Comparison of ENCODE assay signal across 25 cellular contexts in genomic region chr10:42924484-42924883, GRCh38.
DNase-seq lines count a peak whose midpoint lies in the region; ATAC-seq, FAIRE-seq and TF ChIP-seq lines count a peak whose summit lies in the region.
"Had no signal": no experiment of that assay in that cellular context is flagged by ENCODE, and none has a peak within 500 bp of the region (broad histone marks: within the 10 kb centered on the region; RNA-seq: fewer than 3 reads in every experiment).

No MANE protein-coding gene starts in this region.

- H3K79me1 ChIP-seq in trophoblast cell (ENCODE audit: low read length), result no peaks in the 10 kb centered on the region

- no peaks in the 10 kb centered on the region for H3K79me2 ChIP-seq in trophoblast cell (ENCODE audit: control insufficient read depth, insufficient read depth, low read length, poor library complexity)

- no peak overlapping the region for H4K12ac ChIP-seq in trophoblast cell (ENCODE audit: low read depth, low read length)

- no peak for ATAC-seq in A549
- no peak for ATAC-seq in WTC11
- ATAC-seq: T-cell had no signal

- no peak for TF ChIP-seq EP300 in A549 (IDR thresholded peaks at IDR 0.05)

- FAIRE-seq in A549 (lab: Jason Lieb, UNC), result peak; percentile 61
- FAIRE-seq: HTR-8/SVneo, RCC 7860 had no signal

- TF ChIP-seq CTCF in A549 (IDR thresholded peaks at IDR 0.05) (no peak), chondrocyte (IDR thresholded peaks at IDR 0.05) (no peak), WTC11 (IDR thresholded peaks at IDR 0.05) (no peak)

- no peak overlapping the region for H2AFZ ChIP-seq in trophoblast cell (ENCODE audit: insufficient read depth, low read length, poor library complexity)
- H2AFZ ChIP-seq: GM23248 had no signal

- H3K27ac Mint-ChIP-seq in chondrocyte (ENCODE audit: unreplicated experiment) (no peak overlapping the region), WTC11 (no peak overlapping the region)
- H3K27ac Mint-ChIP-seq: CD4-positive, CD25-positive, alpha-beta regulatory T cell; IgD-negative memory B cell; T-cell had no signal

- 51% methylated on average over 5 of the region's 5 CpGs for WGBS in A549 (ENCODE audit: missing lambda C conversion rate)
- no CpG with 5 or more reads among the region's 5 CpGs for WGBS in trophoblast cell (ENCODE audit: extremely low coverage, insufficient coverage, insufficient read length)

- H3K4me3 ChIP-seq in A549 (no peak overlapping the region), trophoblast cell (ENCODE audit: low read depth, low read length) (no peak overlapping the region)
- H3K4me3 ChIP-seq: GM23248, MG63, SJCRH30 had no signal

- no peak overlapping the region for H3K4ac ChIP-seq in trophoblast cell (ENCODE audit: low read depth, low read length)

- H3K9me3 Mint-ChIP-seq in chondrocyte (ENCODE audit: low read depth) (peaks cover 6% of the 10 kb centered on the region), WTC11 (peaks cover 4% of the 10 kb centered on the region; the same call in 1 of the 2 replicates)

- no peak for TF ChIP-seq POLR2A in A549 (IDR thresholded peaks at IDR 0.05; ENCODE audit: low read length)

- H3K27ac ChIP-seq in A549 (no peak overlapping the region), trophoblast cell (ENCODE audit: low read depth, low read length) (no peak overlapping the region)
- H3K27ac ChIP-seq: GM23248, SJCRH30 had no signal

- no peak for DNase-seq in A549 (ENCODE audit: low read depth in 1 of 2, low spot score in 1 of 2)
- DNase-seq in MV-4-11 (lab: John Stamatoyannopoulos, UW), result peak; percentile 20
- peak; percentile 24 for DNase-seq in chondrocyte (ENCODE audit: low spot score)
- DNase-seq in trophoblast cell, result no peak
- no peak for DNase-seq in WTC11 (ENCODE audit: low spot score)
- no peak for DNase-seq in LoVo (ENCODE audit: low spot score)
- DNase-seq in HUDEP-2 (lab: John Stamatoyannopoulos, UW; ENCODE audit: unreplicated experiment in 76 of 76), result no peak
- DNase-seq: 8988T; BE2C; CD4-positive, CD25-positive, alpha-beta regulatory T cell; DMS79; GM23248; HCEC 1CT; Kasumi-1; MG63; NCI-H1417; NCI-H187; NCI-H446; NCI-H526; OCI-M1; SJCRH30; T-cell had no signal

- no peak overlapping the region for H3K23ac ChIP-seq in trophoblast cell (ENCODE audit: low read length)

- H3K36me3 Mint-ChIP-seq in chondrocyte (ENCODE audit: low read depth), result no peaks in the 10 kb centered on the region
- H3K36me3 Mint-ChIP-seq in WTC11, result no peaks in the 10 kb centered on the region
- H3K36me3 Mint-ChIP-seq: CD4-positive, CD25-positive, alpha-beta regulatory T cell; IgD-negative memory B cell; T-cell had no signal

- H3K36me3 ChIP-seq in trophoblast cell (ENCODE audit: control insufficient read depth in 1 of 2, insufficient read depth in 2 of 2, low read length in 2 of 2), result no peaks in the 10 kb centered on the region
- H3K36me3 ChIP-seq: BE2C, MG63, SJCRH30 had no signal

- H3K4me2 ChIP-seq in A549, result no peak overlapping the region
- no peak overlapping the region for H3K4me2 ChIP-seq in trophoblast cell (ENCODE audit: low read length)

- TF ChIP-seq RAD21 in A549 (conservative IDR thresholded peaks at IDR 0.05 in 1 of 2, IDR thresholded peaks at IDR 0.05 in 1 of 2), result no peak

- H3K9me3 ChIP-seq in A549 (peaks cover 4% of the 10 kb centered on the region; the same call in 1 of the 3 replicates), trophoblast cell (ENCODE audit: insufficient read depth, low read depth, low read length) (no peaks in the 10 kb centered on the region)
- H3K9me3 ChIP-seq: BE2C, MG63, SJCRH30 had no signal

- no peak overlapping the region for H4K8ac ChIP-seq in trophoblast cell (ENCODE audit: low read depth, low read length)

- no peak overlapping the region for H2BK12ac ChIP-seq in trophoblast cell (ENCODE audit: low read length)

- H4K91ac ChIP-seq in trophoblast cell (ENCODE audit: low read depth, low read length), result no peak overlapping the region

- CTCF ChIA-PET in A549 (lab: Yijun Ruan, JAX), result no interaction called here
- CTCF ChIA-PET in WTC11 (lab: Charles Lee), result interaction anchor here (0.6 kb wide), 1 partner anchor 151 kb away, joined by 3 read pairs; no protein-coding TSS in a partner anchor

- H3K4me3 Mint-ChIP-seq in chondrocyte (ENCODE audit: unreplicated experiment) (no peak overlapping the region), WTC11 (no peak overlapping the region)
- H3K4me3 Mint-ChIP-seq: CD4-positive, CD25-positive, alpha-beta regulatory T cell; IgD-negative memory B cell; T-cell had no signal

- H3K9ac ChIP-seq in trophoblast cell (ENCODE audit: low read length), result peak overlapping the region; percentile 43
- H3K9ac ChIP-seq: GM23248 had no signal

- no peaks in the 10 kb centered on the region for H3K4me1 ChIP-seq in A549
- H3K4me1 ChIP-seq in trophoblast cell (ENCODE audit: control insufficient read depth in 1 of 2, insufficient read depth in 2 of 2, low read length in 2 of 2), result no peaks in the 10 kb centered on the region
- H3K4me1 ChIP-seq: SJCRH30 had no signal

- H3K14ac ChIP-seq in trophoblast cell (ENCODE audit: low read length), result no peak overlapping the region

- H3K27me3 ChIP-seq in trophoblast cell (ENCODE audit: insufficient read depth, low read length), result no peaks in the 10 kb centered on the region
- H3K27me3 ChIP-seq: BE2C, MG63, SJCRH30 had no signal

- H3K27me3 Mint-ChIP-seq in chondrocyte (ENCODE audit: low read depth) (peaks cover 4% of the 10 kb centered on the region), WTC11 (ENCODE audit: low read depth) (peaks cover 11% of the 10 kb centered on the region)

- H3K4me1 Mint-ChIP-seq in chondrocyte (ENCODE audit: low read depth) (peaks cover 11% of the 10 kb centered on the region), WTC11 (peaks cover 29% of the 10 kb centered on the region)
- H3K4me1 Mint-ChIP-seq: CD4-positive, CD25-positive, alpha-beta regulatory T cell; IgD-negative memory B cell; T-cell had no signal

- POLR2A ChIA-PET in A549 (lab: Yijun Ruan, JAX), result no interaction called here
- POLR2A ChIA-PET in WTC11 (lab: Charles Lee), result no interaction called here

- no peak overlapping the region for H3K18ac ChIP-seq in trophoblast cell (ENCODE audit: low read length)

- no peak overlapping the region for H2BK120ac ChIP-seq in trophoblast cell (ENCODE audit: insufficient read depth, low read length, poor library complexity)

- H2AK5ac ChIP-seq in trophoblast cell (ENCODE audit: low read length), result no peak overlapping the region

- no peak overlapping the region for H2BK5ac ChIP-seq in trophoblast cell (ENCODE audit: low read depth, low read length, poor library complexity)

TF ChIP-seq in A549, 52 proteins besides CTCF, POLR2A, EP300 and RAD21 (continues in another document):
- TF ChIP-seq ZC3H11A (IDR thresholded peaks at IDR 0.05) (no peak), EHMT2 (IDR thresholded peaks at IDR 0.05; ENCODE audit: low read depth) (no peak), RFX5 (IDR thresholded peaks at IDR 0.05) (no peak), FOSB (CRISPR knock-in tag; IDR thresholded peaks at IDR 0.05) (no peak), HES2 (IDR thresholded peaks at IDR 0.05) (no peak), HOXB5 (CRISPR knock-in tag; IDR thresholded peaks at IDR 0.05) (no peak), SREBF2 (IDR thresholded peaks at IDR 0.05) (no peak), ZNF302 (CRISPR knock-in tag; IDR thresholded peaks at IDR 0.05) (no peak), HMGXB4 (CRISPR knock-in tag; IDR thresholded peaks at IDR 0.05; ENCODE audit: borderline replicate concordance) (no peak), HOXA7 (CRISPR knock-in tag; IDR thresholded peaks at IDR 0.05) (no peak)

TF ChIP-seq in WTC11, 78 proteins besides CTCF, POLR2A, EP300 and RAD21:
- TF ChIP-seq TCF7 (CRISPR knock-in tag; IDR thresholded peaks at IDR 0.05; ENCODE audit: low read depth), result no peak
- TF ChIP-seq EMX1 (CRISPR knock-in tag; IDR thresholded peaks at IDR 0.05), result no peak
- no peak for TF ChIP-seq ZMAT4 (CRISPR knock-in tag; IDR thresholded peaks at IDR 0.05)

Comparison
In these comparisons a context has a peak if more than half of its experiments do, and no peak if none do; other contexts are left out.
1. DNase-seq: peak in MV-4-11 (single experiment) and chondrocyte (single experiment); none in A549 (0 of 2), trophoblast cell (0 of 2), WTC11 (single experiment), LoVo (single experiment) and HUDEP-2 (0 of 76).